Comparison of ENCODE assay signal across 3 cellular contexts in the genomic region with DNA sequence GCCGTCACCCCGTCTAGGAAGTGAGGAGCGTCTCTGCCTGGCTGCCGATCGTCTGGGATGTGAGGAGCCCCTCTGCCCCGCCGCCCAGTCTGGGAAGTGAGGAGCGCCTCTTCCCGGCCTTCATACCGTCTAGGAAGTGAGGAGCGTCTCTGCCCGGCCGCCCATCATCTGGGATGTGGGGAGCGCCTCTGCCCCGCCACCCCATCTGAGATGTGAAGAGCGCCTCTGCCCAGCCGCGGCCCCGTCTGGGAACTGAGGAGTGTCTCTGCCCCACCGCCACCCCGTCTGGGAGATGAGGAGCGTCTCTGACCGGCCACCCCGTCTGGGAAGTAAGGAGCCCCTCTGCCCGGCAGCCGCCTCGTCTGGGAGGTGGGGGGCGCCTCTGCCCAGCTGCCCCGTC. TPM values are rescaled to one million over a fixed set of nuclear protein-coding genes. Genes with fewer than 3 reads are reported as not detected.
"Had no signal": no experiment of that assay in that cellular context is flagged by ENCODE, and none has a peak within 500 bp of the region (broad histone marks: within the 10 kb centered on the region; RNA-seq: fewer than 3 reads in every experiment).

No MANE protein-coding gene starts in this region.

RNA-seq across cellular contexts. Expression of gene PCDH8, which starts 30.6 kb away (rescaled TPM):
- total RNA-seq: GM23248, H4, HFFc6 had no signal
